ENCODE assay signal across 8 cellular contexts in the genomic region with DNA sequence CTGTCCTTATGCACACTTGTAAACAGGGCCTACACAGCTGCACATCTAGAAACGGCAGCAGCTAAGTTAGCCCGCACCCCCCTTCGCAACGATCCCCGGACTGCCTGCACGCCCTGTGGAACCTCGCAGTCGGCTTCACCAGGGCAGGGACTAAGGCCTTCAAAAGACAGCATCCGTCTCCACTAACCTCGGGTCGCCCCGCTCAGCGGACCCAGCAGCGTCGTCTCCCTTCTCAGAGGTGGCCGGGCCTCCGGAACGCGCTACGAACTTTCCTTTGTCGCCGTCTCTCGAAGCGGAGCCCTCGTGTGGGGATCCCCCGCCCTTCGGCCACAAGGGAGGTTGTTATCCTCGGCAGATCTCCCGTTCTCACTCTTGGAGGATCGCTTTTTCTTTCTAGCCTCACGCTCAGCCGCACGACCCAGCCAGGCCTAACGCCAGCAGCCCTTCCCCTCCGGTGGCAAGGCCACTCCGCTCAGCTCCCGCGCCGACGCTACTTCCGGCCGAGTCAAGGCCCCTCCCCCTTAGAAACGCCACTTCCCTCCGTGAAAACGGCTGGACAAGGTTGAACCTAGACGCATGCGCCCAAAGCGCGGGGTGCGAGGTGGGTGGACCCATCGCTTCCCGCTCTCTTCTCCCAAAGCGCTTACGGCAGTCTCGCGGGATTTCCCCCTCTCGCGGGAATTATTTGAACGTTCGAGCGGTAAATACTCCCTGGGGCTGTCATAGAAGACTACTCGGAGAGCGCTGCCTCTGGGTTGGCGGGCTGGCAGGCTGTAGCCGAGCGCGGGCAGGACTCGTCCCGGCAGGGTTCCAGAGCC. TPM values are rescaled to one million over a fixed set of nuclear protein-coding genes. Genes with fewer than 3 reads are reported as not detected.
DNase-seq lines count a peak whose midpoint lies in the region; ATAC-seq and TF ChIP-seq lines count a peak whose summit lies in the region.

A gene (minus strand): TSS at position 498 of the 818 bp plus-strand sequence. CDS start 6,616 bp downstream, outside the sequence.
A gene with protein sequence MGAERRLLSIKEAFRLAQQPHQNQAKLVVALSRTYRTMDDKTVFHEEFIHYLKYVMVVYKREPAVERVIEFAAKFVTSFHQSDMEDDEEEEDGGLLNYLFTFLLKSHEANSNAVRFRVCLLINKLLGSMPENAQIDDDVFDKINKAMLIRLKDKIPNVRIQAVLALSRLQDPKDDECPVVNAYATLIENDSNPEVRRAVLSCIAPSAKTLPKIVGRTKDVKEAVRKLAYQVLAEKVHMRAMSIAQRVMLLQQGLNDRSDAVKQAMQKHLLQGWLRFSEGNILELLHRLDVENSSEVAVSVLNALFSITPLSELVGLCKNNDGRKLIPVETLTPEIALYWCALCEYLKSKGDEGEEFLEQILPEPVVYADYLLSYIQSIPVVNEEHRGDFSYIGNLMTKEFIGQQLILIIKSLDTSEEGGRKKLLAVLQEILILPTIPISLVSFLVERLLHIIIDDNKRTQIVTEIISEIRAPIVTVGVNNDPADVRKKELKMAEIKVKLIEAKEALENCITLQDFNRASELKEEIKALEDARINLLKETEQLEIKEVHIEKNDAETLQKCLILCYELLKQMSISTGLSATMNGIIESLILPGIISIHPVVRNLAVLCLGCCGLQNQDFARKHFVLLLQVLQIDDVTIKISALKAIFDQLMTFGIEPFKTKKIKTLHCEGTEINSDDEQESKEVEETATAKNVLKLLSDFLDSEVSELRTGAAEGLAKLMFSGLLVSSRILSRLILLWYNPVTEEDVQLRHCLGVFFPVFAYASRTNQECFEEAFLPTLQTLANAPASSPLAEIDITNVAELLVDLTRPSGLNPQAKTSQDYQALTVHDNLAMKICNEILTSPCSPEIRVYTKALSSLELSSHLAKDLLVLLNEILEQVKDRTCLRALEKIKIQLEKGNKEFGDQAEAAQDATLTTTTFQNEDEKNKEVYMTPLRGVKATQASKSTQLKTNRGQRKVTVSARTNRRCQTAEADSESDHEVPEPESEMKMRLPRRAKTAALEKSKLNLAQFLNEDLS (plus strand): TSS at position 720 of the 818 bp plus-strand sequence. CDS start 99 bp downstream, outside the sequence.

- TF ChIP-seq POLR2A in ovary (IDR thresholded peaks at IDR 0.05): peak; percentile 92

- H3K27me3 Mint-ChIP-seq in activated naive CD8-positive, alpha-beta T cell treated with anti-CD3 and anti-CD28 coated beads, Interleukin-2, amount 50 U/mL, for 24 hours: peaks cover 2% of the 10 kb centered on the region

- DNase-seq in GM12865 (ENCODE audit: low read depth): peak; percentile 100
- DNase-seq in NCI-H1417 treated with DMSO at 0.1 percent for 48 hours (lab: John Stamatoyannopoulos, UW): peak; percentile 97
- DNase-seq in SW480 (ENCODE audit: low spot score): peak; percentile 97
- DNase-seq in activated naive CD8-positive, alpha-beta T cell treated with anti-CD3 and anti-CD28 coated beads, Interleukin-2, amount 50 U/mL, for 24 hours: peak; percentile 99
- DNase-seq in Right ventricle myocardium inferior (ENCODE audit: missing footprints): peak; percentile 99
- DNase-seq in ovary: peak; percentile 99
- DNase-seq in tibial artery: peak; percentile 98 to 100

- no peak for TF ChIP-seq CTCF in GM12865 (IDR thresholded peaks at IDR 0.05; ENCODE audit: insufficient read depth, low read depth, low read length, missing control alignments)
- TF ChIP-seq CTCF in ovary (IDR thresholded peaks at IDR 0.05): no peak
- no peak for TF ChIP-seq CTCF in tibial artery (IDR thresholded peaks at IDR 0.05)

- H3K27me3 ChIP-seq in ovary (no peaks in the 10 kb centered on the region), tibial artery (no peaks in the 10 kb centered on the region)

- no peaks in the 10 kb centered on the region for H3K36me3 ChIP-seq in ovary
- H3K36me3 ChIP-seq in tibial artery: no peaks in the 10 kb centered on the region

- peak within 1 kb of the TSS; percentile 47 to 88 for H3K27ac ChIP-seq in ovary
- peak within 1 kb of the TSS; percentile 93 to 97 for H3K27ac ChIP-seq in tibial artery

- 0 to 1% (median 0%) methylated on average over 62 to 69 of the region's 69 CpGs for WGBS in ovary, 3 donors

- intact Hi-C loops in Right ventricle myocardium inferior (cut with DNase I) (loop anchor here (1.0 to 5.0 kb wide), 4 partner anchors 193 to 263 kb away; a partner anchor contains a TSS), ovary (cut with DNase I) (loop anchor here in 2 of 4 donors (2.0 to 10.0 kb wide), 3 partner anchors 210 to 784 kb away; a partner anchor contains a TSS), tibial artery (cut with DNase I; ENCODE audit: low total_unique reads) (loop anchor here (2.0 to 5.0 kb wide), 2 partner anchors 212 to 234 kb away; a partner anchor contains a TSS)

- H3K4me1 ChIP-seq in ovary (ENCODE audit: insufficient read depth) (peaks cover 5% of the 10 kb centered on the region), tibial artery (peaks cover 0 to 51% (median 32%) of the 10 kb centered on the region in 4 donors)

- peak within 1 kb of the TSS; percentile 73 for H3K4me3 ChIP-seq in GM12865 (ENCODE audit: low read depth, low read length)
- H3K4me3 ChIP-seq in ovary: peak within 1 kb of the TSS; percentile 90
- peak within 1 kb of the TSS; percentile 80 to 94 for H3K4me3 ChIP-seq in tibial artery

- peak within 1 kb of the TSS; percentile 98 for H3K27ac Mint-ChIP-seq in activated naive CD8-positive, alpha-beta T cell treated with anti-CD3 and anti-CD28 coated beads, Interleukin-2, amount 50 U/mL, for 24 hours

- H3K4me1 Mint-ChIP-seq in activated naive CD8-positive, alpha-beta T cell treated with anti-CD3 and anti-CD28 coated beads, Interleukin-2, amount 50 U/mL, for 24 hours: peaks cover 52% of the 10 kb centered on the region

- TF ChIP-seq EP300 in ovary (IDR thresholded peaks at IDR 0.05): no peak

- H3K4me3 Mint-ChIP-seq in activated naive CD8-positive, alpha-beta T cell treated with anti-CD3 and anti-CD28 coated beads, Interleukin-2, amount 50 U/mL, for 24 hours: peak within 1 kb of the TSS; percentile 95

- peaks cover 50% of the 10 kb centered on the region for H3K36me3 Mint-ChIP-seq in activated naive CD8-positive, alpha-beta T cell treated with anti-CD3 and anti-CD28 coated beads, Interleukin-2, amount 50 U/mL, for 24 hours (ENCODE audit: low read depth)

- no peaks in the 10 kb centered on the region for H3K9me3 Mint-ChIP-seq in activated naive CD8-positive, alpha-beta T cell treated with anti-CD3 and anti-CD28 coated beads, Interleukin-2, amount 50 U/mL, for 24 hours

- H3K9me3 ChIP-seq in ovary (no peaks in the 10 kb centered on the region), tibial artery (no peaks in the 10 kb centered on the region)

- ATAC-seq in HG02763 (IDR thresholded peaks at IDR 0.05; ENCODE audit: unreplicated experiment) (peak; percentile 87), Right ventricle myocardium inferior (peak; percentile 100)
- ATAC-seq in activated naive CD8-positive, alpha-beta T cell treated with anti-CD3 and anti-CD28 coated beads, Interleukin-2, amount 50 U/mL, for 24 hours: peak; percentile 92

RNA-seq across cellular contexts. Expression of the first gene that starts in this region (rescaled TPM):
- total RNA-seq in Right ventricle myocardium inferior: 13.3 TPM
- 10 to 100 TPM; 31.4 to 65.0 (median 56.9) TPM for total RNA-seq in ovary
- 10 to 100 TPM; 25.8 to 32.5 TPM for polyA plus RNA-seq in ovary

RNA-seq across cellular contexts. Expression of the second gene that starts in this region (rescaled TPM):
- total RNA-seq in Right ventricle myocardium inferior (1.2 TPM), ovary (1 to 10 TPM in 1 of 7 donors, under 1 TPM in 4, not detected in 2; 0.25 to 1.9 (median 0.48) TPM)
- 1 to 10 TPM in 1 of 2 donors, under 1 TPM in 1; 0.48 to 1.3 TPM for polyA plus RNA-seq in ovary

Comparison
In these comparisons a context has a peak if more than half of its experiments do, and no peak if none do; other contexts are left out.
1. Peak in every context shown above with its lines: DNase-seq, ATAC-seq, H3K4me3 ChIP-seq and H3K27ac ChIP-seq.